Comparison of ENCODE assay signal across 8 cellular contexts in genomic region chr14:53955671-53956426, GRCh38. TPM values are rescaled to one million over a fixed set of nuclear protein-coding genes. Genes with fewer than 3 reads are reported as not detected.
A peak's percentile ranks its signal among the peaks of the same experiment; 100 is the strongest.
DNase-seq lines count a peak whose midpoint lies in the region; ATAC-seq and TF ChIP-seq lines count a peak whose summit lies in the region.

No MANE protein-coding gene starts in this region.

- H3K9me3 Mint-ChIP-seq in activated naive CD4-positive, alpha-beta T cell treated with anti-CD3 and anti-CD28 coated beads, Interleukin-2, amount 10 ng/mL, durations not matched to agents 7 days and 5 days, result peaks cover 2% of the 10 kb centered on the region
- no peaks in the 10 kb centered on the region for H3K9me3 Mint-ChIP-seq in MCF 10A (ENCODE audit: unreplicated experiment)

- POLR2A ChIA-PET in MCF 10A (lab: Yijun Ruan, JAX), result no interaction called here

- peaks cover 17% of the 10 kb centered on the region for H3K4me1 ChIP-seq in lower lobe of right lung

- DNase-seq in activated naive CD4-positive, alpha-beta T cell treated with anti-CD3 and anti-CD28 coated beads, Interleukin-2, amount 10 ng/mL, durations not matched to agents 7 days and 5 days, result peak; percentile 23
- DNase-seq in activated naive CD4-positive, alpha-beta T cell treated with anti-CD3 and anti-CD28 coated beads, Interleukin-2, amount 50 U/mL, for 16 hours, result no peak
- no peak for DNase-seq in MCF 10A (ENCODE audit: unreplicated experiment)
- peak; percentile 72 for DNase-seq in lower lobe of right lung
- peak; percentile 65 for DNase-seq in ureter (ENCODE audit: low spot score)
- DNase-seq in NCI-H82 treated with DMSO at 0.1 percent for 48 hours (lab: John Stamatoyannopoulos, UW; ENCODE audit: unreplicated experiment), result no peak

- peaks cover 44% of the 10 kb centered on the region for H3K4me1 Mint-ChIP-seq in activated naive CD4-positive, alpha-beta T cell treated with anti-CD3 and anti-CD28 coated beads, Interleukin-2, amount 10 ng/mL, durations not matched to agents 7 days and 5 days
- peaks cover 4% of the 10 kb centered on the region for H3K4me1 Mint-ChIP-seq in MCF 10A (ENCODE audit: insufficient read depth, unreplicated experiment)

- peak overlapping the region; percentile 84 for H3K27ac ChIP-seq in lower lobe of right lung

- intact Hi-C loops in MCF 10A (cut with micrococcal nuclease), result loop anchor here (10.0 kb wide), 1 partner anchor 219 kb away; no protein-coding TSS in a partner anchor
- intact Hi-C loops in lower lobe of right lung (cut with DNase I), result no loop called here

- TF ChIP-seq CTCF in MCF 10A (IDR thresholded peaks at IDR 0.05; ENCODE audit: unreplicated experiment), result no peak
- TF ChIP-seq CTCF in lower lobe of right lung (IDR thresholded peaks at IDR 0.05), result no peak

- peak overlapping the region; percentile 69 for H3K4me3 ChIP-seq in lower lobe of right lung

- CTCF ChIA-PET in activated naive CD4-positive, alpha-beta T cell treated with anti-CD3 and anti-CD28 coated beads, Interleukin-2, amount 10 ng/mL, durations not matched to agents 7 days and 5 days (lab: Charles Lee), result no interaction called here
- CTCF ChIA-PET in MCF 10A (lab: Yijun Ruan, JAX), result interaction anchor here (0.5 to 0.9 kb wide), 3 partner anchors 16 to 388 kb away, joined by 3 read pairs; no protein-coding TSS in a partner anchor

- peak overlapping the region; percentile 74 for H3K4me3 Mint-ChIP-seq in activated naive CD4-positive, alpha-beta T cell treated with anti-CD3 and anti-CD28 coated beads, Interleukin-2, amount 10 ng/mL, durations not matched to agents 7 days and 5 days
- peak overlapping the region; percentile 81 for H3K4me3 Mint-ChIP-seq in MCF 10A (ENCODE audit: unreplicated experiment)

- peaks cover 35% of the 10 kb centered on the region for H3K27me3 ChIP-seq in lower lobe of right lung (ENCODE audit: low read depth)

- peak overlapping the region; percentile 69 for H3K27ac Mint-ChIP-seq in activated naive CD4-positive, alpha-beta T cell treated with anti-CD3 and anti-CD28 coated beads, Interleukin-2, amount 10 ng/mL, durations not matched to agents 7 days and 5 days
- no peak overlapping the region for H3K27ac Mint-ChIP-seq in MCF 10A (ENCODE audit: low read depth, unreplicated experiment)

- BruUV-seq in MCF 10A (replicated peaks; lab: Mats Ljungman, UMichigan), result no TSS peak

- H3K36me3 Mint-ChIP-seq in activated naive CD4-positive, alpha-beta T cell treated with anti-CD3 and anti-CD28 coated beads, Interleukin-2, amount 10 ng/mL, durations not matched to agents 7 days and 5 days, result peaks cover 8% of the 10 kb centered on the region
- no peaks in the 10 kb centered on the region for H3K36me3 Mint-ChIP-seq in MCF 10A (ENCODE audit: insufficient read depth, unreplicated experiment)

- no peaks in the 10 kb centered on the region for H3K9me3 ChIP-seq in lower lobe of right lung

- no peaks in the 10 kb centered on the region for H3K36me3 ChIP-seq in lower lobe of right lung

- peaks cover 80% of the 10 kb centered on the region for H3K27me3 Mint-ChIP-seq in activated naive CD4-positive, alpha-beta T cell treated with anti-CD3 and anti-CD28 coated beads, Interleukin-2, amount 10 ng/mL, durations not matched to agents 7 days and 5 days
- no peaks in the 10 kb centered on the region for H3K27me3 Mint-ChIP-seq in MCF 10A (ENCODE audit: insufficient read depth, unreplicated experiment)

- ATAC-seq in lower lobe of right lung, result peak; percentile 60 to 64
- no peak for ATAC-seq in GM18870 (IDR thresholded peaks at IDR 0.05; ENCODE audit: unreplicated experiment)
- no peak for ATAC-seq in GM21737 (IDR thresholded peaks at IDR 0.05; ENCODE audit: unreplicated experiment)

RNA-seq across cellular contexts. Expression of gene BMP4, which starts 0.8 kb away (rescaled TPM):
- total RNA-seq in MCF 10A (2022), result 0.28 and 0.54 TPM in 2 replicates
- 11.5 TPM for total RNA-seq in lower lobe of right lung
- total RNA-seq in ureter, result 10.8 TPM

Comparison
In these comparisons a context has a peak if more than half of its experiments do, and no peak if none do; other contexts are left out.
1. DNase-seq: peak in activated naive CD4-positive, alpha-beta T cell treated with anti-CD3 and anti-CD28 coated beads, Interleukin-2, amount 10 ng/mL, durations not matched to agents 7 days and 5 days (single experiment), lower lobe of right lung (single experiment) and ureter (single experiment); none in activated naive CD4-positive, alpha-beta T cell treated with anti-CD3 and anti-CD28 coated beads, Interleukin-2, amount 50 U/mL, for 16 hours (single experiment), MCF 10A (single experiment) and NCI-H82 treated with DMSO at 0.1 percent for 48 hours (single experiment).
2. ATAC-seq: peak in lower lobe of right lung (2 of 2); none in GM18870 (single experiment) and GM21737 (single experiment).